Comparison of ENCODE assay signal across 15 cellular contexts in the genomic region with DNA sequence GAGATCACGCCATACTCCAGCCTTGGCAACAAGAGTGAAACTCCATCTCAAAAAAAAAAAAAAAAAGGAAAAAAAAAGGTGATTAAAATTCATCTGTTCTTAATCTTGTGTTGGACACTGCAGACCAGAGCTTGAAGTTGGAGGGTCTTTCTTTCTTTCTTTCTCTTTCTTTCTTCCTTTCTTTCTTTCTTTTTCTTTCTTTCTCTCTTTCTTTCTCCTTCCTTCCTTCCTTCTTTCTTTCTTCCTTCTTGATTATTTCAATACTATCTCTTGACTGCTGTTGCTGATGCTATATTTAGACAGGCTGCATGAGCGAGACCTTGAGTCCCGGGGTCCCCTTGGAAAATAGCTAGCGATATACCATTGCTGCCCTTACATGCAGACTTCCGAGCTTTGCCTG.
"Had no signal": no experiment of that assay in that cellular context is flagged by ENCODE, and none has a peak within 500 bp of the region (broad histone marks: within the 10 kb centered on the region; RNA-seq: fewer than 3 reads in every experiment).

No MANE protein-coding gene starts in this region.

- DNase-seq: activated CD4-positive, alpha-beta T cell treated with anti-CD3 and anti-CD28 coated beads, Interleukin-2, amount 10 ng/mL, durations not matched to agents 7 days and 5 days; activated CD4-positive, CD25-positive, alpha-beta regulatory T cell; activated CD8-positive, alpha-beta memory T cell treated with anti-CD3 and anti-CD28 coated beads, Interleukin-2, amount 50 U/mL, for 48 hours; activated naive CD8-positive, alpha-beta T cell treated with anti-CD3 and anti-CD28 coated beads, Interleukin-2, amount 50 U/mL, for 24 hours; activated T-cell treated with anti-CD3 and anti-CD28 coated beads, Interleukin-2, amount 50 U/mL, for 72 hours; heart left ventricle; naive B cell; right lobe of liver; spleen; SW 1271 had no signal

- H3K4me3 ChIP-seq: breast epithelium, heart left ventricle, lung, prostate gland, right lobe of liver, spleen, tibial nerve had no signal

- H3K4me3 Mint-ChIP-seq: activated CD4-positive, alpha-beta T cell treated with anti-CD3 and anti-CD28 coated beads, Interleukin-2, amount 10 ng/mL, durations not matched to agents 7 days and 5 days; activated naive CD8-positive, alpha-beta T cell treated with anti-CD3 and anti-CD28 coated beads, Interleukin-2, amount 50 U/mL, for 24 hours; activated T-cell treated with anti-CD3 and anti-CD28 coated beads, Interleukin-2, amount 50 U/mL, for 72 hours; naive B cell had no signal

- H3K27ac ChIP-seq: epithelial cell of prostate, prostate gland, right lobe of liver, tibial nerve had no signal

- H3K36me3 Mint-ChIP-seq: naive B cell had no signal

- H3K9me3 Mint-ChIP-seq: activated CD4-positive, alpha-beta T cell treated with anti-CD3 and anti-CD28 coated beads, Interleukin-2, amount 10 ng/mL, durations not matched to agents 7 days and 5 days; activated naive CD8-positive, alpha-beta T cell treated with anti-CD3 and anti-CD28 coated beads, Interleukin-2, amount 50 U/mL, for 24 hours; activated T-cell treated with anti-CD3 and anti-CD28 coated beads, Interleukin-2, amount 50 U/mL, for 72 hours had no signal

- H3K4me1 ChIP-seq: breast epithelium, prostate gland, right lobe of liver, tibial nerve had no signal

- H3K9me3 ChIP-seq: breast epithelium, heart left ventricle, prostate gland, right lobe of liver, spleen, tibial nerve had no signal

- H3K36me3 ChIP-seq: breast epithelium, prostate gland, right lobe of liver, spleen, tibial nerve had no signal

- H3K27me3 ChIP-seq: breast epithelium, heart left ventricle, right lobe of liver, spleen, tibial nerve had no signal

- H3K27ac Mint-ChIP-seq: activated CD4-positive, alpha-beta T cell treated with anti-CD3 and anti-CD28 coated beads, Interleukin-2, amount 10 ng/mL, durations not matched to agents 7 days and 5 days; activated naive CD8-positive, alpha-beta T cell treated with anti-CD3 and anti-CD28 coated beads, Interleukin-2, amount 50 U/mL, for 24 hours; activated T-cell treated with anti-CD3 and anti-CD28 coated beads, Interleukin-2, amount 50 U/mL, for 72 hours had no signal
